In the genomic region with DNA sequence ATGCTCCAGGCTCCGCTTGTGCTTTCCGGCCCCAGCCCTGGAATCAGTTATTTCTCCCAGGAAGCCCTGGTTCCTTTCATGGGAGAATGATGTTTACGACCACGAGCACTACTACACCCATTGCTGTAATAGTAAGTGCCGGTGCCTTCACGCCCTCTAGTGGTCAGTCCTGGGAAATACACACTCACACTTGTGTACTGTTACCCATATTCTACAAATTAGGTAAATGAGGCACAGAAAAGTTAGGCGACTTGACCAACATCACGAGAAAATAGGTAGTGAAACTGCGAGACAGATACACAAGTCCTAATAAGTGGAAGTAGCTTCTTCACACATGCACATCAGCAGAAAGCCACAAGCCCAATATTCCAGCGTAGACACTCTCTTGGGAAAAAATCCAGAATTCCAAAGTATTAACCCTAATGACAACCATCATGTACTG, we compare ENCODE assay signal across 8 cellular contexts. TPM values are rescaled to one million over a fixed set of nuclear protein-coding genes. Genes with fewer than 3 reads are reported as not detected.
A peak's percentile ranks its signal among the peaks of the same experiment; 100 is the strongest.
DNase-seq lines count a peak whose midpoint lies in the region; ATAC-seq and TF ChIP-seq lines count a peak whose summit lies in the region.

No MANE protein-coding gene starts in this region.

- no peaks in the 10 kb centered on the region for H3K36me3 ChIP-seq in heart right ventricle

- intact Hi-C loops in heart right ventricle (cut with DNase I): no loop called here

- H3K4me1 ChIP-seq in heart right ventricle: peaks cover 0 to 16% (median 0%) of the 10 kb centered on the region in 9 donors

- DNase-seq in NK-92 treated with Interleukin-12 subunit alpha and Interleukin-12 subunit beta, amount 100 ng/mL, for 24 hours (lab: John Stamatoyannopoulos, UW): peak; percentile 40
- no peak for DNase-seq in NK-92 (lab: John Stamatoyannopoulos, UW; ENCODE audit: unreplicated experiment)
- DNase-seq in NCI-H1092 (lab: John Stamatoyannopoulos, UW): peak; percentile 36
- peak; percentile 65 for DNase-seq in T follicular helper cell (ENCODE audit: low read depth)
- DNase-seq in activated naive CD8-positive, alpha-beta T cell treated with anti-CD3 and anti-CD28 coated beads, Interleukin-2, amount 50 U/mL, for 16 hours (ENCODE audit: low read depth, low spot score): peak; percentile 49
- DNase-seq in heart right ventricle: peak in 1 of 2 donors; percentile 58
- DNase-seq in retinal pigment epithelial cell (ENCODE audit: low read depth): peak; percentile 15

- WGBS in heart right ventricle, 2 donors: 7 to 8% methylated on average over 10 of the region's 10 CpGs

- TF ChIP-seq CTCF in heart right ventricle (IDR thresholded peaks at IDR 0.05): peak; percentile 83 to 95 (median 86)
- peak; percentile 98 for TF ChIP-seq CTCF in retinal pigment epithelial cell (conservative IDR thresholded peaks at IDR 0.05; ENCODE audit: low read depth, low read length)

- H3K9me3 ChIP-seq in heart right ventricle: peaks cover 0 to 15% (median 0%) of the 10 kb centered on the region in 11 donors

- peaks cover 0 to 47% (median 18%) of the 10 kb centered on the region in 7 donors for H3K27me3 ChIP-seq in heart right ventricle

- H3K27ac ChIP-seq in heart right ventricle: no peak overlapping the region

- H3K4me3 ChIP-seq in heart right ventricle (no peak overlapping the region), retinal pigment epithelial cell (ENCODE audit: low read length) (no peak overlapping the region)

- ATAC-seq in heart right ventricle (peak in 7 of 8 donors; percentile 61 to 84 (median 80)), GM19023 (IDR thresholded peaks at IDR 0.05; ENCODE audit: unreplicated experiment) (no peak)

RNA-seq across cellular contexts. Expression of a gene that starts 21.7 kb away (rescaled TPM):
- 1 to 10 TPM in 3 of 10 donors, under 1 TPM in 6, not detected in 1; 0.26 to 3.3 (median 0.57) TPM for total RNA-seq in heart right ventricle
- polyA plus RNA-seq in heart right ventricle: under 1 TPM; 0.41 to 0.59 TPM

RNA-seq across cellular contexts. Expression of a gene that starts 29.3 kb away (rescaled TPM):
- under 1 TPM in 6 of 10 donors, not detected in 4; 0.23 to 0.66 (median 0.46) TPM for total RNA-seq in heart right ventricle
- polyA plus RNA-seq in heart right ventricle: under 1 TPM; 0.29 to 0.48 TPM
